ENCODE assay signal across 8 cellular contexts in genomic region chrX:65903750-65904149, GRCh38.
"Had no signal": no experiment of that assay in that cellular context is flagged by ENCODE, and none has a peak within 500 bp of the region (broad histone marks: within the 10 kb centered on the region; RNA-seq: fewer than 3 reads in every experiment).

No MANE protein-coding gene starts in this region.

- H3K27ac Mint-ChIP-seq: GM23338, H9 had no signal

- H2AFZ ChIP-seq: GM23338 had no signal

- H3K9me3 Mint-ChIP-seq: GM23338 had no signal

- H3K4me3 Mint-ChIP-seq: GM23338, H9 had no signal

- FAIRE-seq: H1, H54, HTR-8/SVneo had no signal

- H3K27ac ChIP-seq: KMS-11 had no signal

- H3K4me3 ChIP-seq: GM23338 had no signal

- H3K4me2 ChIP-seq: GM23338, KMS-11 had no signal

- DNase-seq: H9, HCEC 1CT, KBM-7 had no signal

- ATAC-seq: GM23338 had no signal

- H3K9ac ChIP-seq: KMS-11 had no signal

- H3K4me1 Mint-ChIP-seq: GM23338, H9 had no signal
